In genomic region chr17:41496803-41497484, GRCh38 we compare ENCODE assay signal across 1 cellular context.
A peak's percentile ranks its signal among the peaks of the same experiment; 100 is the strongest.
TF ChIP-seq lines count a peak whose summit lies in the region.

No MANE protein-coding gene starts in this region.

TF ChIP-seq in HepG2, 621 proteins besides CTCF, POLR2A, EP300 and RAD21 (continues in another document):
- TF ChIP-seq RXRB (CRISPR knock-in tag; IDR thresholded peaks at IDR 0.05; ENCODE audit: borderline replicate concordance) (0 out of 2 replicates have a peak, but pooled peaks have one; percentile 19), ZNF598 (CRISPR knock-in tag; IDR thresholded peaks at IDR 0.05; ENCODE audit: borderline replicate concordance) (0 out of 2 replicates have a peak, but pooled peaks have one; percentile 48), ZSCAN25 (CRISPR knock-in tag; IDR thresholded peaks at IDR 0.05) (no peak), GABPA (IDR thresholded peaks at IDR 0.05; ENCODE audit: low read depth, low read length) (no peak), GABPA (CRISPR knock-in tag; IDR thresholded peaks at IDR 0.05; ENCODE audit: low read depth) (no peak), KLF12 (CRISPR knock-in tag; IDR thresholded peaks at IDR 0.05; ENCODE audit: borderline replicate concordance) (no peak), SMAD3 (CRISPR knock-in tag; IDR thresholded peaks at IDR 0.05) (no peak), ATM (IDR thresholded peaks at IDR 0.05; ENCODE audit: borderline replicate concordance) (no peak), ELF1 (CRISPR knock-in tag; IDR thresholded peaks at IDR 0.05) (peak; percentile 47), ZNF263 (CRISPR knock-in tag; IDR thresholded peaks at IDR 0.05) (0 out of 2 replicates have a peak, but pooled peaks have one; percentile 16), ZFP91 (CRISPR knock-in tag; IDR thresholded peaks at IDR 0.05; ENCODE audit: borderline replicate concordance) (0 out of 2 replicates have a peak, but pooled peaks have one; percentile 30), ZNF761 (CRISPR knock-in tag; conservative IDR thresholded peaks at IDR 0.05) (no peak), RFXAP (CRISPR knock-in tag; IDR thresholded peaks at IDR 0.05; ENCODE audit: borderline replicate concordance) (no peak), CHD4 (IDR thresholded peaks at IDR 0.05; ENCODE audit: borderline replicate concordance, low read length) (peak; percentile 99), YEATS4 (CRISPR knock-in tag; IDR thresholded peaks at IDR 0.05; ENCODE audit: borderline replicate concordance) (no peak), ZFP90 (CRISPR knock-in tag; IDR thresholded peaks at IDR 0.05; ENCODE audit: borderline replicate concordance) (no peak), CC2D1A (CRISPR knock-in tag; IDR thresholded peaks at IDR 0.05) (no peak), ETV5 (CRISPR knock-in tag; IDR thresholded peaks at IDR 0.05; ENCODE audit: borderline replicate concordance) (0 out of 2 replicates have a peak, but pooled peaks have one; percentile 15), FOSL1 (CRISPR knock-in tag; IDR thresholded peaks at IDR 0.05; ENCODE audit: borderline replicate concordance) (no peak), KDM1A (CRISPR knock-in tag; IDR thresholded peaks at IDR 0.05) (peak; percentile 1), ZNF629 (CRISPR knock-in tag; conservative IDR thresholded peaks at IDR 0.05) (peak; percentile 98), ARHGAP35 (CRISPR knock-in tag; IDR thresholded peaks at IDR 0.05; ENCODE audit: borderline replicate concordance) (no peak), ZFX (CRISPR knock-in tag; IDR thresholded peaks at IDR 0.05; ENCODE audit: low read depth) (peak; percentile 35; the same call in 1 of the 2 replicates), ARNTL (CRISPR knock-in tag; IDR thresholded peaks at IDR 0.05) (no peak), SUZ12 (IDR thresholded peaks at IDR 0.05; ENCODE audit: low read depth, low read length) (no peak), GLMP (CRISPR knock-in tag; IDR thresholded peaks at IDR 0.05; ENCODE audit: borderline replicate concordance) (no peak), ZNF782 (CRISPR knock-in tag; IDR thresholded peaks at IDR 0.05; ENCODE audit: borderline replicate concordance) (no peak), HIC2 (CRISPR knock-in tag; IDR thresholded peaks at IDR 0.05; ENCODE audit: low read depth) (0 out of 2 replicates have a peak, but pooled peaks have one; percentile 58), ELF3 (CRISPR knock-in tag; IDR thresholded peaks at IDR 0.05) (peak; percentile 86), RXRA (CRISPR knock-in tag; IDR thresholded peaks at IDR 0.05) (no peak; the same call in 1 of the 2 replicates), STAG1 (CRISPR knock-in tag; IDR thresholded peaks at IDR 0.05) (peak; percentile 89), ZNF788 (CRISPR knock-in tag; IDR thresholded peaks at IDR 0.05; ENCODE audit: borderline replicate concordance) (0 out of 2 replicates have a peak, but pooled peaks have one; percentile 44), ZNF12 (CRISPR knock-in tag; IDR thresholded peaks at IDR 0.05) (0 out of 2 replicates have a peak, but pooled peaks have one; percentile 8), SP1 (IDR thresholded peaks at IDR 0.05) (no peak), SP1 (CRISPR knock-in tag; IDR thresholded peaks at IDR 0.05) (peak; percentile 45; the same call in 1 of the 2 replicates), DRAP1 (CRISPR knock-in tag; IDR thresholded peaks at IDR 0.05) (peak; percentile 30; the same call in 1 of the 2 replicates), HMGXB4 (CRISPR knock-in tag; IDR thresholded peaks at IDR 0.05; ENCODE audit: borderline replicate concordance in 1 of 2, low read depth in 1 of 2) (peak in 1 of 2 experiments; percentile 50; a peak in 1 of 4 replicates), TOE1 (CRISPR knock-in tag; IDR thresholded peaks at IDR 0.05) (no peak), SP5 (CRISPR knock-in tag; IDR thresholded peaks at IDR 0.05; ENCODE audit: borderline replicate concordance, low read depth) (0 out of 2 replicates have a peak, but pooled peaks have one; percentile 23), TOPORS (CRISPR knock-in tag; IDR thresholded peaks at IDR 0.05) (no peak), CSRNP2 (CRISPR knock-in tag; conservative IDR thresholded peaks at IDR 0.05; ENCODE audit: low read depth) (no peak), HNF4A (CRISPR knock-in tag; IDR thresholded peaks at IDR 0.05) (no peak), HDAC6 (IDR thresholded peaks at IDR 0.05; ENCODE audit: low read depth, low read length) (no peak), ZNF577 (CRISPR knock-in tag; IDR thresholded peaks at IDR 0.05; ENCODE audit: borderline replicate concordance, low read depth) (no peak), TEAD3 (CRISPR knock-in tag; optimal IDR thresholded peaks at IDR 0.05; ENCODE audit: borderline replicate concordance) (peak; percentile 52), FOXC1 (CRISPR knock-in tag; IDR thresholded peaks at IDR 0.05; ENCODE audit: borderline replicate concordance) (no peak), XRCC5 (optimal IDR thresholded peaks at IDR 0.05; ENCODE audit: low read length) (peak; percentile 50), ZNF639 (CRISPR knock-in tag; conservative IDR thresholded peaks at IDR 0.05) (no peak), ZNF768 (CRISPR knock-in tag; IDR thresholded peaks at IDR 0.05) (peak; percentile 22; the same call in 1 of the 2 replicates), FUBP1 (CRISPR knock-in tag; IDR thresholded peaks at IDR 0.05; ENCODE audit: borderline replicate concordance) (peak; percentile 57; the same call in 1 of the 2 replicates), FOSL2 (CRISPR knock-in tag; IDR thresholded peaks at IDR 0.05) (peak; percentile 27; the same call in 1 of the 2 replicates), SMAD1 (CRISPR knock-in tag; IDR thresholded peaks at IDR 0.05; ENCODE audit: borderline replicate concordance, low read depth) (no peak), ZSCAN12 (CRISPR knock-in tag; IDR thresholded peaks at IDR 0.05) (no peak), REPIN1 (CRISPR knock-in tag; IDR thresholded peaks at IDR 0.05; ENCODE audit: borderline replicate concordance, low read depth) (no peak), AGO2 (optimal IDR thresholded peaks at IDR 0.05; ENCODE audit: low read depth, low read length) (no peak), ZNF792 (CRISPR knock-in tag; IDR thresholded peaks at IDR 0.05) (no peak), ZMYM3 (CRISPR knock-in tag; IDR thresholded peaks at IDR 0.05) (peak; percentile 87), FOXP4 (CRISPR knock-in tag; IDR thresholded peaks at IDR 0.05) (peak; percentile 33; the same call in 1 of the 2 replicates)
